ENCODE assay signal across 1 cellular context in the genomic region with DNA sequence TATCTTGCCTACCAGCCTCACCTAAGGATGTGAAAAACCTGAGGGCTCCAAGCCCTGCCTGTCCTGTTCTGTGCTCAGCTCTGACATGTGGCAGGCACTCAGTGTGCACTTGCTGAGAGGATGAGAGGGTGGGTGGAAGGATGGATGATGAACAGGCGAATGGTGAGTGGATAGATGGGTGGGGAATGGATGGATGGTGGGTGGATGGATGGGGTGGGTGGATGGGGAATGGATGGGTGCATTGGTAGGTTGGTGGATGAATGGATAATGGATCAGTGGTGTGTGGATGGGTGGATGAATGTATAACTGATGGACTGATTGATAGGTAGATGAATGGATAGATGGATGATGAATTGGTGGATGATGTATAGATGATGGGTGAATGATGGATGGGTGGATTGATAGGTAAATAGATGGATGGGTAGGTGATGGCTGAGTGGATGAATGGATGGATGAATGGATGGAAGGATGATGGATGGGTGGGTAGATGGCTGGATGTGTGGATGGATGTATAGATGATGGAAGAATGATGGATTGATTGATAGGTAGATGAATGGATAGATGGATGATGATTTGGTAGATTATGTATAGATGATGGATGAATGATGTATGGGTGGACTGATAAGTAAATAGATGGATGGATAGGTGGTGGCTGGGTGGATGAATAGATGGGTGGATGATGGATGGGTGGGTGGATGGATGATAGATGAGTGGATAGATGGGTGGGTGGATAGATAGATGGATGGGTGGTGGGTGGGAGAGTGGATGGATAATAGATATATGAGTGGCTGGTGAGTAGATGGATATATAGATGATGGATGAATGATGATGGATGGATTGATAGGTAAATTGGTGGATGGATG.
TF ChIP-seq lines count a peak whose summit lies in the region.

No MANE protein-coding gene starts in this region.

TF ChIP-seq in IMR-90, 13 proteins besides CTCF, POLR2A, EP300 and RAD21:
- TF ChIP-seq, protein P1, sequence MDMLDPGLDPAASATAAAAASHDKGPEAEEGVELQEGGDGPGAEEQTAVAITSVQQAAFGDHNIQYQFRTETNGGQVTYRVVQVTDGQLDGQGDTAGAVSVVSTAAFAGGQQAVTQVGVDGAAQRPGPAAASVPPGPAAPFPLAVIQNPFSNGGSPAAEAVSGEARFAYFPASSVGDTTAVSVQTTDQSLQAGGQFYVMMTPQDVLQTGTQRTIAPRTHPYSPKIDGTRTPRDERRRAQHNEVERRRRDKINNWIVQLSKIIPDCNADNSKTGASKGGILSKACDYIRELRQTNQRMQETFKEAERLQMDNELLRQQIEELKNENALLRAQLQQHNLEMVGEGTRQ (IDR thresholded peaks at IDR 0.05; ENCODE audit: low read depth, low read length): no peak
- TF ChIP-seq MXI1 (IDR thresholded peaks at IDR 0.05; ENCODE audit: borderline replicate concordance, low read depth, low read length): no peak
- no peak for TF ChIP-seq NFE2L2 (IDR thresholded peaks at IDR 0.05; ENCODE audit: low read depth, low read length)
- no peak for TF ChIP-seq MAZ (IDR thresholded peaks at IDR 0.05; ENCODE audit: borderline replicate concordance, low read depth, low read length)
- TF ChIP-seq BHLHE40 (IDR thresholded peaks at IDR 0.05; ENCODE audit: low read depth, low read length): no peak
- no peak for TF ChIP-seq MAFK (IDR thresholded peaks at IDR 0.05; ENCODE audit: low read depth, low read length)
